In genomic region chr1:31812158-31812829, GRCh38 we compare ENCODE assay signal across 22 cellular contexts. TPM values are rescaled to one million over a fixed set of nuclear protein-coding genes. Genes with fewer than 3 reads are reported as not detected.
DNase-seq lines count a peak whose midpoint lies in the region; ATAC-seq and TF ChIP-seq lines count a peak whose summit lies in the region.
"Had no signal": no experiment of that assay in that cellular context is flagged by ENCODE, and none has a peak within 500 bp of the region (broad histone marks: within the 10 kb centered on the region; RNA-seq: fewer than 3 reads in every experiment).

No MANE protein-coding gene starts in this region.

- DNase-seq in DMS79 (lab: John Stamatoyannopoulos, UW) (peak; percentile 92), KBM-7 (peak; percentile 30), caudate nucleus (lab: John Stamatoyannopoulos, UW) (peak in 1 of 61 donors; percentile 37), osteoblast (ENCODE audit: insufficient read length, low spot score, missing footprints) (peak; percentile 21), HuH-7.5 (ENCODE audit: low spot score) (no peak), A172 (ENCODE audit: low spot score) (no peak), foreskin keratinocyte (no peak)
- DNase-seq: activated CD4-positive, CD25-positive, alpha-beta regulatory T cell treated with anti-CD3 and anti-CD28 coated beads, Interleukin-2, amount 50 U/mL, for 72 hours; activated CD8-positive, alpha-beta T cell treated with anti-CD3 and anti-CD28 coated beads, Interleukin-2, amount 10 ng/mL, durations not matched to agents 7 days and 5 days; activated T-cell treated with anti-CD3 and anti-CD28 coated beads, Interleukin-2, amount 50 U/mL, for 24 hours; body of pancreas; CD4-positive, alpha-beta T cell; effector memory CD4-positive, alpha-beta T cell; lower lobe of right lung; NCI-H226; pancreas; right cardiac atrium had no signal

- H3K4me1 ChIP-seq in osteoblast (ENCODE audit: insufficient read depth, low read length) (no peaks in the 10 kb centered on the region), foreskin keratinocyte (no peaks in the 10 kb centered on the region)
- H3K4me1 ChIP-seq: lower lobe of right lung, pancreas, SJSA1 had no signal

- no peaks in the 10 kb centered on the region for H4K20me1 ChIP-seq in osteoblast (ENCODE audit: insufficient read depth, low read length)

- no peak for TF ChIP-seq CTCF in osteoblast (IDR thresholded peaks at IDR 0.05; ENCODE audit: extremely low read depth, low read depth, low read length)
- TF ChIP-seq CTCF in foreskin keratinocyte (conservative IDR thresholded peaks at IDR 0.05), result no peak

- ATAC-seq in foreskin keratinocyte, result no peak
- ATAC-seq: activated CD8-positive, alpha-beta T cell treated with anti-CD3 and anti-CD28 coated beads, Interleukin-2, amount 10 ng/mL, durations not matched to agents 7 days and 5 days; body of pancreas; lower lobe of right lung; natural killer cell treated with Interleukin-12 subunit alpha and Interleukin-12 subunit beta and Interleukin-15 and Interleukin-18, amount 100 ng/mL, for 72 hours; pancreas had no signal

- H3K79me2 ChIP-seq in osteoblast (ENCODE audit: insufficient read depth, low read length), result no peaks in the 10 kb centered on the region

- H3K27me3 ChIP-seq in osteoblast (ENCODE audit: insufficient read depth, low read length) (no peaks in the 10 kb centered on the region), foreskin keratinocyte (no peaks in the 10 kb centered on the region)
- H3K27me3 ChIP-seq: body of pancreas, pancreas, SJSA1 had no signal

- in situ Hi-C loops in KBM-7 (cut with MboI; ENCODE audit: low pct_unique_long_range_greater_than_20kb, low sequenced_read_pairs), result no loop called here

- no peak overlapping the region for H3K4me2 ChIP-seq in osteoblast (ENCODE audit: insufficient read depth, low read length)
- H3K4me2 ChIP-seq: GM23338 had no signal

- H3K9me3 ChIP-seq in osteoblast (ENCODE audit: low read depth, low read length), result no peaks in the 10 kb centered on the region
- H3K9me3 ChIP-seq: body of pancreas, lower lobe of right lung, pancreas, SJSA1 had no signal

- no peak overlapping the region for H3K4me3 ChIP-seq in osteoblast (ENCODE audit: insufficient read depth, low read length)
- H3K4me3 ChIP-seq: body of pancreas, GM23338, lower lobe of right lung, pancreas, SJSA1 had no signal

- no peak overlapping the region for H2AFZ ChIP-seq in osteoblast (ENCODE audit: low read length)
- H2AFZ ChIP-seq: GM23338 had no signal

- peak overlapping the region; percentile 92 for H3K27ac ChIP-seq in caudate nucleus (ENCODE audit: low read depth, low read length)
- H3K27ac ChIP-seq in osteoblast (ENCODE audit: low read depth, low read length), result no peak overlapping the region
- no peak overlapping the region for H3K27ac ChIP-seq in foreskin keratinocyte
- H3K27ac ChIP-seq: body of pancreas, HL-60, lower lobe of right lung, pancreas, SJSA1 had no signal

- no peaks in the 10 kb centered on the region for H3K36me3 ChIP-seq in osteoblast (ENCODE audit: insufficient read depth, low read length)
- H3K36me3 ChIP-seq: lower lobe of right lung, pancreas, SJSA1 had no signal

RNA-seq across cellular contexts. Expression of gene SPOCD1, which starts 3.5 kb away (rescaled TPM):
- total RNA-seq in osteoblast (58.6 and 67.8 TPM in 2 replicates), foreskin keratinocyte (3.2 and 4.8 TPM in 2 replicates)
- 5.7 and 6.9 TPM in 2 replicates for total RNA-seq in A172 (2014; rRNA removed; shearing (Covaris generic))
- polyA plus RNA-seq in foreskin keratinocyte, result 2.8 and 4.0 TPM in 2 replicates
- total RNA-seq: activated CD8-positive, alpha-beta T cell treated with anti-CD3 and anti-CD28 coated beads, Interleukin-2, amount 10 ng/mL, durations not matched to agents 7 days and 5 days; natural killer cell treated with Interleukin-12 subunit alpha and Interleukin-12 subunit beta and Interleukin-15 and Interleukin-18, amount 100 ng/mL, for 72 hours; T-helper 1 cell treated with Interleukin-12 subunit alpha and Interleukin-12 subunit beta and Interleukin-4 antibody, amounts not matched to agents 30 ng/mL and 1 ng/mL, for 36 hours had no signal

RNA-seq across cellular contexts. Expression of gene ADGRB2, which starts 48.2 kb away (rescaled TPM):
- 5.8 and 7.4 TPM in 2 replicates for total RNA-seq in osteoblast
- total RNA-seq in A172 (2014; rRNA removed; shearing (Covaris generic)), result 11.3 and 20.9 TPM in 2 replicates
- total RNA-seq in foreskin keratinocyte, result 2.5 and 2.8 TPM in 2 replicates
- 2.4 and 2.7 TPM in 2 replicates for polyA plus RNA-seq in foreskin keratinocyte

Comparison
In these comparisons a context has a peak if more than half of its experiments do, and no peak if none do; other contexts are left out.
1. DNase-seq: peak in DMS79 (single experiment), KBM-7 (single experiment) and osteoblast (single experiment); none in HuH-7.5 (single experiment), A172 (single experiment) and foreskin keratinocyte (0 of 2).